Comparison of ENCODE assay signal across 5 cellular contexts in the genomic region with DNA sequence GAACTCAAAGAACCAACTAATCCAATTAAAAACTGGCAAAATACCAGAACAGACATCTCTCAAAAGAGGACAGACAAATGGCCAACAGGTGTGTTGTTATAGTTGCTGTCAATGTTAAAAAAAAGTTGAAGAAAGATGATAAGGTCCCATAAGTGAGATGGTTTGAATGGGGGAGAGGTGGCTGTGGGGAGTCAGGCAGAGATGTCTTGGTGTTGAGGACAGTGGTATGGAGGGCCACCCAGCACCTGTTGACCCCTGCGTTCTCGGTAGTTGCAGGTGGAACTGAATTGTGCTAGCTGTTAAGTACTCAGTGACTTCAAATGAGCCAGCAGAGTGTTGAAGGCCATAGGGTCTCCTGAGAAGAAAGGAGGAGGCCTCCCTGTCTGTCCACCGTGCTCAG. TPM values are rescaled to one million over a fixed set of nuclear protein-coding genes. Genes with fewer than 3 reads are reported as not detected.
"Had no signal": no experiment of that assay in that cellular context is flagged by ENCODE, and none has a peak within 500 bp of the region (broad histone marks: within the 10 kb centered on the region; RNA-seq: fewer than 3 reads in every experiment).

No MANE protein-coding gene starts in this region.

- DNase-seq: GM23248, GOT3, H7, IMR-90 had no signal

- H3K9me3 ChIP-seq: HAP-1 had no signal

- H3K27ac ChIP-seq: GM23248 had no signal

- H2AFZ ChIP-seq: GM23248 had no signal

- H3K4me1 ChIP-seq: HAP-1 had no signal

- H3K36me3 ChIP-seq: HAP-1 had no signal

- H3K9ac ChIP-seq: GM23248 had no signal

- H3K4me3 ChIP-seq: GM23248, HAP-1 had no signal

RNA-seq across cellular contexts. Expression of a gene that starts 55.9 kb away (rescaled TPM):
- total RNA-seq: GM23248, H7 had no signal
- polyA plus RNA-seq: GM23248 had no signal
